In the genomic region with DNA sequence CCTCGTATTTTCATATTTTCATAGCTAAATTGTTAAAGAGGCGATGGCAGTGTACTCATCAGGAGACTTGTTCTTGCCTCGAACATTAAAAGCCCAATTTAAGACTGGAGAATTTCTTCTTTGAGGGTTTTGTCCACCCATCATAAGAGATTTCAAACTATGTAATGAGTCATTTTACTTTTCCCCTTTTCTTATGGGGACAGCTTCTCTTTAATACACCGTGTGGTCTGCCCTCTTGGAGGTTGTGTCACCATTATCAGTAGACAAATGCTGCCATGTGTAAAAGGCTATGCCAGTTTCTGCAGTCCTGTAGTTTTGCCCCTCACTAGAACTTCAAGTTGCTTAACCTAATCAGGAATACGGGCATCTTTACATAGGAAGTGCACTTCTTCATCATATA, we compare ENCODE assay signal across 14 cellular contexts. TPM values are rescaled to one million over a fixed set of nuclear protein-coding genes. Genes with fewer than 3 reads are reported as not detected.
DNase-seq lines count a peak whose midpoint lies in the region; ATAC-seq lines count a peak whose summit lies in the region.
"Had no signal": no experiment of that assay in that cellular context is flagged by ENCODE, and none has a peak within 500 bp of the region (broad histone marks: within the 10 kb centered on the region; RNA-seq: fewer than 3 reads in every experiment).

No MANE protein-coding gene starts in this region.

- intact Hi-C loops in activated naive CD4-positive, alpha-beta T cell treated with anti-CD3 and anti-CD28 coated beads for 36 hours (cut with micrococcal nuclease): no loop called here

- CTCF ChIA-PET in activated naive CD4-positive, alpha-beta T cell treated with anti-CD3 and anti-CD28 coated beads for 36 hours (lab: Charles Lee): interaction anchor here (0.8 to 1.5 kb wide), 3 partner anchors 12 to 84 kb away, joined by 3 to 5 read pairs (median 3); no protein-coding TSS in a partner anchor

- peaks cover 78% of the 10 kb centered on the region for H3K36me3 Mint-ChIP-seq in activated naive CD4-positive, alpha-beta T cell treated with anti-CD3 and anti-CD28 coated beads for 36 hours (ENCODE audit: low read depth)
- H3K36me3 Mint-ChIP-seq in stimulated activated naive CD8-positive, alpha-beta T cell treated with anti-CD3 and anti-CD28 coated beads, Interleukin-15, Interleukin-2, amounts not matched to agents 100 ng/mL and 50 ng/mL, for 24 hours (ENCODE audit: low read depth): peaks cover 75% of the 10 kb centered on the region

- ATAC-seq in HG03469 (IDR thresholded peaks at IDR 0.05; ENCODE audit: unreplicated experiment) (no peak), HG02759 (IDR thresholded peaks at IDR 0.05; ENCODE audit: unreplicated experiment) (no peak), GM18870 (IDR thresholded peaks at IDR 0.05; ENCODE audit: unreplicated experiment) (no peak)

- no peaks in the 10 kb centered on the region for H3K9me3 Mint-ChIP-seq in activated naive CD4-positive, alpha-beta T cell treated with anti-CD3 and anti-CD28 coated beads for 36 hours
- no peaks in the 10 kb centered on the region for H3K9me3 Mint-ChIP-seq in stimulated activated naive CD8-positive, alpha-beta T cell treated with anti-CD3 and anti-CD28 coated beads, Interleukin-15, Interleukin-2, amounts not matched to agents 100 ng/mL and 50 ng/mL, for 24 hours

- H3K27ac Mint-ChIP-seq in activated naive CD4-positive, alpha-beta T cell treated with anti-CD3 and anti-CD28 coated beads for 36 hours: peak overlapping the region; percentile 98
- peak overlapping the region; percentile 98 for H3K27ac Mint-ChIP-seq in stimulated activated naive CD8-positive, alpha-beta T cell treated with anti-CD3 and anti-CD28 coated beads, Interleukin-15, Interleukin-2, amounts not matched to agents 100 ng/mL and 50 ng/mL, for 24 hours
- H3K27ac Mint-ChIP-seq: neural progenitor cell had no signal

- no peaks in the 10 kb centered on the region for H3K27me3 Mint-ChIP-seq in activated naive CD4-positive, alpha-beta T cell treated with anti-CD3 and anti-CD28 coated beads for 36 hours (ENCODE audit: low read depth)
- H3K27me3 Mint-ChIP-seq in stimulated activated naive CD8-positive, alpha-beta T cell treated with anti-CD3 and anti-CD28 coated beads, Interleukin-15, Interleukin-2, amounts not matched to agents 100 ng/mL and 50 ng/mL, for 24 hours: no peaks in the 10 kb centered on the region

- H3K4me3 Mint-ChIP-seq in activated naive CD4-positive, alpha-beta T cell treated with anti-CD3 and anti-CD28 coated beads for 36 hours: peak overlapping the region; percentile 55
- H3K4me3 Mint-ChIP-seq in stimulated activated naive CD8-positive, alpha-beta T cell treated with anti-CD3 and anti-CD28 coated beads, Interleukin-15, Interleukin-2, amounts not matched to agents 100 ng/mL and 50 ng/mL, for 24 hours: peak overlapping the region; percentile 77
- H3K4me3 Mint-ChIP-seq: neural progenitor cell had no signal

- DNase-seq in activated naive CD4-positive, alpha-beta T cell treated with anti-CD3 and anti-CD28 coated beads for 36 hours: no peak
- DNase-seq in activated naive CD4-positive, alpha-beta T cell treated with Interleukin-2 at 50 U/mL for 16 hours: no peak
- peak; percentile 72 for DNase-seq in RPMI7951 (ENCODE audit: low read depth)
- DNase-seq in dedifferentiated amniotic fluid mesenchymal stem cell (ENCODE audit: extremely low spot score): peak; percentile 30
- DNase-seq: AML-193, dermis blood vessel endothelial cell, kidney, NCI-H1092, NCI-H446 treated with DMSO at 0.1 percent for 48 hours had no signal

- peaks cover 88% of the 10 kb centered on the region for H3K4me1 Mint-ChIP-seq in activated naive CD4-positive, alpha-beta T cell treated with anti-CD3 and anti-CD28 coated beads for 36 hours (ENCODE audit: low read depth)
- peaks cover 100% of the 10 kb centered on the region for H3K4me1 Mint-ChIP-seq in stimulated activated naive CD8-positive, alpha-beta T cell treated with anti-CD3 and anti-CD28 coated beads, Interleukin-15, Interleukin-2, amounts not matched to agents 100 ng/mL and 50 ng/mL, for 24 hours (ENCODE audit: low read depth)

RNA-seq across cellular contexts. Expression of gene TGFBR2, which starts 17.0 kb away (rescaled TPM):
- 10 to 100 TPM; 57.8 to 58.1 TPM for total RNA-seq in activated naive CD4-positive, alpha-beta T cell treated with anti-CD3 and anti-CD28 coated beads for 36 hours
- 121 and 132 TPM in 2 replicates for total RNA-seq in RPMI7951 (2014; rRNA removed; shearing (Covaris generic))

Comparison
In these comparisons a context has a peak if more than half of its experiments do, and no peak if none do; other contexts are left out.
1. DNase-seq: peak in RPMI7951 (single experiment) and dedifferentiated amniotic fluid mesenchymal stem cell (single experiment); none in activated naive CD4-positive, alpha-beta T cell treated with anti-CD3 and anti-CD28 coated beads for 36 hours (single experiment) and activated naive CD4-positive, alpha-beta T cell treated with Interleukin-2 at 50 U/mL for 16 hours (single experiment).